1 cellular context compared by ENCODE assay signal in genomic region chr6:45377041-45377554, GRCh38.
TF ChIP-seq lines count a peak whose summit lies in the region.

No MANE protein-coding gene starts in this region.

TF ChIP-seq in IMR-90, 13 proteins besides CTCF, POLR2A, EP300 and RAD21 (continued from another document):
- TF ChIP-seq ELK1 (IDR thresholded peaks at IDR 0.05; ENCODE audit: borderline replicate concordance, low read depth, low read length) (no peak), MAZ (IDR thresholded peaks at IDR 0.05; ENCODE audit: borderline replicate concordance, low read depth, low read length) (no peak)
